Comparison of ENCODE assay signal across 34 cellular contexts in the genomic region with DNA sequence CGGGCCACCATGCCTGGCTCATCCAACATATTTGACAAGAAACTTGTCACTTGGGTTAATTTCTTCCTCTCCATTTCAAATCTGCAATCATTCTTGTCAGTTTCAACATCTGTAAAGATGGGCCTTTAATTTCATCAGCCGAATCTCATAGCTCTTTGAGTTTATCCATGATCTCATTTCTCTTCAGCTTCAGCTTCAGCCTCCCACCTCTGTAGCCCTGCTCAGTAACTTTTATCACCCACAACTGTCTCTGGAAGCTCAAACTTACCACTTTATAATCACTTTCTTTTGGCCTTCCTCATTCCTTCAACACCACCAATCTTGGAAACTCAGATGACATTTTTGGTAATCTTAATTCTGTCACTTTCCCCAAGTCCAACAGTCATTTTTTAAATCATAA.
"Had no signal": no experiment of that assay in that cellular context is flagged by ENCODE, and none has a peak within 500 bp of the region (broad histone marks: within the 10 kb centered on the region; RNA-seq: fewer than 3 reads in every experiment).

No MANE protein-coding gene starts in this region.

- H3K4me3 Mint-ChIP-seq: activated CD4-positive, alpha-beta memory T cell treated with anti-CD3 and anti-CD28 coated beads for 36 hours; activated CD4-positive, alpha-beta T cell treated with anti-CD3 and anti-CD28 coated beads for 36 hours; activated CD4-positive, alpha-beta T cell treated with anti-CD3 and anti-CD28 coated beads, Interleukin-2, amount 10 ng/mL, durations not matched to agents 24 days and 14 days; activated CD8-positive, alpha-beta memory T cell treated with anti-CD3 and anti-CD28 coated beads, Interleukin-2, amount 10 ng/mL, durations not matched to agents 7 days and 5 days; activated CD8-positive, alpha-beta T cell treated with anti-CD3 and anti-CD28 coated beads, Interleukin-2, amount 10 ng/mL, durations not matched to agents 7 days and 5 days; activated naive CD4-positive, alpha-beta T cell treated with anti-CD3 and anti-CD28 coated beads for 36 hours; activated naive CD4-positive, alpha-beta T cell treated with anti-CD3 and anti-CD28 coated beads, Interleukin-2, amount 50 U/mL, for 24 hours; activated naive CD8-positive, alpha-beta T cell treated with anti-CD3 and anti-CD28 coated beads for 36 hours; activated naive CD8-positive, alpha-beta T cell treated with anti-CD3 and anti-CD28 coated beads, Interleukin-2, amount 50 U/mL, for 24 hours; brain; dendritic cell treated with granulocyte-macrophage colony-stimulating factor and Interleukin-4, amounts not matched to agents 40 ng/mL and 50 ng/mL, for 4 days had no signal

- H3K4me3 ChIP-seq: adrenal gland, breast epithelium, cardiac muscle cell, colonic mucosa, dorsolateral prefrontal cortex, esophagus muscularis mucosa, gastroesophageal sphincter, heart right ventricle had no signal

- H3K27me3 ChIP-seq: adrenal gland, breast epithelium, cardiac muscle cell, colonic mucosa, dorsolateral prefrontal cortex, esophagus muscularis mucosa, foreskin keratinocyte, gastroesophageal sphincter, heart right ventricle had no signal

- H3K9me3 Mint-ChIP-seq: activated CD4-positive, alpha-beta memory T cell treated with anti-CD3 and anti-CD28 coated beads for 36 hours; activated CD4-positive, alpha-beta T cell treated with anti-CD3 and anti-CD28 coated beads, Interleukin-2, amount 10 ng/mL, durations not matched to agents 24 days and 14 days; activated naive CD4-positive, alpha-beta T cell treated with anti-CD3 and anti-CD28 coated beads for 36 hours; activated naive CD4-positive, alpha-beta T cell treated with anti-CD3 and anti-CD28 coated beads, Interleukin-2, amount 50 U/mL, for 24 hours; activated naive CD8-positive, alpha-beta T cell treated with anti-CD3 and anti-CD28 coated beads for 36 hours; activated naive CD8-positive, alpha-beta T cell treated with anti-CD3 and anti-CD28 coated beads, Interleukin-2, amount 50 U/mL, for 24 hours; dendritic cell treated with granulocyte-macrophage colony-stimulating factor and Interleukin-4, amounts not matched to agents 40 ng/mL and 50 ng/mL, for 4 days had no signal

- H3K27ac Mint-ChIP-seq: activated CD4-positive, alpha-beta memory T cell treated with anti-CD3 and anti-CD28 coated beads for 36 hours; activated CD4-positive, alpha-beta T cell treated with anti-CD3 and anti-CD28 coated beads for 36 hours; activated CD4-positive, alpha-beta T cell treated with anti-CD3 and anti-CD28 coated beads, Interleukin-2, amount 10 ng/mL, durations not matched to agents 24 days and 14 days; activated CD8-positive, alpha-beta memory T cell treated with anti-CD3 and anti-CD28 coated beads, Interleukin-2, amount 10 ng/mL, durations not matched to agents 7 days and 5 days; activated CD8-positive, alpha-beta T cell treated with anti-CD3 and anti-CD28 coated beads, Interleukin-2, amount 10 ng/mL, durations not matched to agents 7 days and 5 days; activated naive CD4-positive, alpha-beta T cell treated with anti-CD3 and anti-CD28 coated beads for 36 hours; activated naive CD4-positive, alpha-beta T cell treated with anti-CD3 and anti-CD28 coated beads, Interleukin-2, amount 50 U/mL, for 24 hours; activated naive CD8-positive, alpha-beta T cell treated with anti-CD3 and anti-CD28 coated beads for 36 hours; activated naive CD8-positive, alpha-beta T cell treated with anti-CD3 and anti-CD28 coated beads, Interleukin-2, amount 50 U/mL, for 24 hours; brain; dendritic cell treated with granulocyte-macrophage colony-stimulating factor and Interleukin-4, amounts not matched to agents 40 ng/mL and 50 ng/mL, for 4 days had no signal

- H3K9me3 ChIP-seq: adrenal gland, breast epithelium, colonic mucosa, esophagus muscularis mucosa, gastroesophageal sphincter, heart right ventricle had no signal

- H3K36me3 Mint-ChIP-seq: activated CD4-positive, alpha-beta memory T cell treated with anti-CD3 and anti-CD28 coated beads for 36 hours; activated CD8-positive, alpha-beta memory T cell treated with anti-CD3 and anti-CD28 coated beads, Interleukin-2, amount 10 ng/mL, durations not matched to agents 7 days and 5 days; activated naive CD4-positive, alpha-beta T cell treated with anti-CD3 and anti-CD28 coated beads, Interleukin-2, amount 50 U/mL, for 24 hours; activated naive CD8-positive, alpha-beta T cell treated with anti-CD3 and anti-CD28 coated beads for 36 hours; brain had no signal

- DNase-seq: activated CD4-positive, alpha-beta memory T cell treated with anti-CD3 and anti-CD28 coated beads for 36 hours; activated CD4-positive, alpha-beta T cell treated with anti-CD3 and anti-CD28 coated beads for 36 hours; activated CD4-positive, alpha-beta T cell treated with anti-CD3 and anti-CD28 coated beads, Interleukin-2, amount 10 ng/mL, durations not matched to agents 24 days and 14 days; activated CD4-positive, CD25-positive, alpha-beta regulatory T cell; activated CD4-positive, CD25-positive, alpha-beta regulatory T cell treated with anti-CD3 and anti-CD28 coated beads, Interleukin-2, amount 50 U/mL, for 72 hours; activated CD8-positive, alpha-beta memory T cell treated with anti-CD3 and anti-CD28 coated beads, Interleukin-2, amount 10 ng/mL, durations not matched to agents 7 days and 5 days; activated CD8-positive, alpha-beta memory T cell treated with anti-CD3 and anti-CD28 coated beads, Interleukin-2, amount 50 U/mL, for 4 hours; activated CD8-positive, alpha-beta T cell treated with anti-CD3 and anti-CD28 coated beads, Interleukin-2, amount 10 ng/mL, durations not matched to agents 7 days and 5 days; activated gamma-delta T cell treated with Interleukin-2 at 50 U/mL for 16 hours; activated naive CD4-positive, alpha-beta T cell treated with anti-CD3 and anti-CD28 coated beads for 36 hours; activated naive CD8-positive, alpha-beta T cell treated with anti-CD3 and anti-CD28 coated beads for 36 hours; activated naive CD8-positive, alpha-beta T cell treated with anti-CD3 and anti-CD28 coated beads, Interleukin-2, amount 50 U/mL, for 24 hours; activated T-cell treated with anti-CD3 and anti-CD28 coated beads, Interleukin-2, amount 50 U/mL, for 1 hour; activated T-cell treated with anti-CD3 and anti-CD28 coated beads, Interleukin-2, amount 50 U/mL, for 48 hours; adrenal gland; amygdala; aorta; central memory CD4-positive, alpha-beta T cell; cerebellar nuclear complex; colonic mucosa; dorsolateral prefrontal cortex; effector memory CD4-positive, alpha-beta T cell; erythroblast; foreskin keratinocyte; heart right ventricle; T-helper 1 cell; T-helper 2 cell had no signal

- H3K4me1 Mint-ChIP-seq: activated CD4-positive, alpha-beta T cell treated with anti-CD3 and anti-CD28 coated beads for 36 hours; activated CD4-positive, alpha-beta T cell treated with anti-CD3 and anti-CD28 coated beads, Interleukin-2, amount 10 ng/mL, durations not matched to agents 24 days and 14 days; activated CD8-positive, alpha-beta memory T cell treated with anti-CD3 and anti-CD28 coated beads, Interleukin-2, amount 10 ng/mL, durations not matched to agents 7 days and 5 days; activated naive CD4-positive, alpha-beta T cell treated with anti-CD3 and anti-CD28 coated beads, Interleukin-2, amount 50 U/mL, for 24 hours; activated naive CD8-positive, alpha-beta T cell treated with anti-CD3 and anti-CD28 coated beads for 36 hours; activated naive CD8-positive, alpha-beta T cell treated with anti-CD3 and anti-CD28 coated beads, Interleukin-2, amount 50 U/mL, for 24 hours; brain had no signal

- ATAC-seq: activated CD4-positive, alpha-beta T cell treated with anti-CD3 and anti-CD28 coated beads for 36 hours; activated CD8-positive, alpha-beta memory T cell treated with anti-CD3 and anti-CD28 coated beads, Interleukin-2, amount 10 ng/mL, durations not matched to agents 7 days and 5 days; activated CD8-positive, alpha-beta T cell treated with anti-CD3 and anti-CD28 coated beads, Interleukin-2, amount 10 ng/mL, durations not matched to agents 7 days and 5 days; activated naive CD8-positive, alpha-beta T cell treated with anti-CD3 and anti-CD28 coated beads, Interleukin-2, amount 50 U/mL, for 24 hours; foreskin keratinocyte; gastroesophageal sphincter; heart right ventricle had no signal

- H3K36me3 ChIP-seq: adrenal gland, breast epithelium, cardiac muscle cell, colonic mucosa, gastroesophageal sphincter had no signal

- H3K27me3 Mint-ChIP-seq: brain; dendritic cell treated with granulocyte-macrophage colony-stimulating factor and Interleukin-4, amounts not matched to agents 40 ng/mL and 50 ng/mL, for 4 days had no signal

- H3K4me1 ChIP-seq: breast epithelium, colonic mucosa had no signal

- H3K27ac ChIP-seq: breast epithelium, cardiac muscle cell, colonic mucosa, dorsolateral prefrontal cortex, esophagus muscularis mucosa, foreskin keratinocyte, gastroesophageal sphincter had no signal
